ENCODE assay signal across 6 cellular contexts in genomic region chr17:28576016-28576415, GRCh38. TPM values are rescaled to one million over a fixed set of nuclear protein-coding genes. Genes with fewer than 3 reads are reported as not detected.
A peak's percentile ranks its signal among the peaks of the same experiment; 100 is the strongest.
DNase-seq lines count a peak whose midpoint lies in the region; ATAC-seq and TF ChIP-seq lines count a peak whose summit lies in the region.
"Not testable (repeated sequence)": the region's sequence is repeated elsewhere in the genome, so short reads cannot be mapped to it uniquely, and the experiment has no call there.

No MANE protein-coding gene starts in this region.

- not testable (repeated sequence) for DNase-seq in A673 (ENCODE audit: low spot score); GM23338 (ENCODE audit: low spot score); activated naive CD4-positive, alpha-beta T cell treated with anti-CD3 and anti-CD28 coated beads, Interleukin-2, amount 50 U/mL, for 72 hours (ENCODE audit: low spot score in 2 of 2); endothelial cell (ENCODE audit: low spot score); naive thymus-derived CD8-positive, alpha-beta T cell

- H3K4me3 Mint-ChIP-seq in GM23338 (peak overlapping the region; percentile 72), endothelial cell (ENCODE audit: unreplicated experiment) (peak overlapping the region; percentile 76)
- H3K4me3 Mint-ChIP-seq in T-helper 1 cell treated with Interleukin-12 subunit alpha and Interleukin-12 subunit beta and Interleukin-4 antibody, amounts not matched to agents 30 μg/mL and 1 μg/mL, for 36 hours: peak overlapping the region; percentile 96
- H3K4me3 Mint-ChIP-seq in naive thymus-derived CD8-positive, alpha-beta T cell: peak overlapping the region; percentile 77 to 91 (median 87)

- H4K20me1 ChIP-seq in GM23338 (replicated peaks; ENCODE audit: insufficient read depth): not testable (repeated sequence)

- H3K27ac ChIP-seq in A673 (ENCODE audit: low read depth, low read length, poor library complexity, severe bottlenecking); GM23338 (ENCODE audit: low read depth): not testable (repeated sequence)

- BruUV-seq in A673 (replicated peaks; lab: Mats Ljungman, UMichigan): not testable (repeated sequence)

- H3K79me2 ChIP-seq in GM23338 (replicated peaks; ENCODE audit: insufficient read depth): not testable (repeated sequence)

- H3K4me2 ChIP-seq in GM23338: peak overlapping the region; percentile 78

- H2AFZ ChIP-seq in GM23338: not testable (repeated sequence)

- not testable (repeated sequence) for H3K27ac Mint-ChIP-seq in GM23338; endothelial cell (ENCODE audit: unreplicated experiment)
- H3K27ac Mint-ChIP-seq in T-helper 1 cell treated with Interleukin-12 subunit alpha and Interleukin-12 subunit beta and Interleukin-4 antibody, amounts not matched to agents 30 μg/mL and 1 μg/mL, for 36 hours: peak overlapping the region; percentile 87
- H3K27ac Mint-ChIP-seq in activated naive CD4-positive, alpha-beta T cell treated with anti-CD3 and anti-CD28 coated beads, Interleukin-2, amount 50 U/mL, for 72 hours: peak overlapping the region; percentile 60 to 94
- peak overlapping the region; percentile 48 to 95 (median 83) for H3K27ac Mint-ChIP-seq in naive thymus-derived CD8-positive, alpha-beta T cell

- intact Hi-C loops in A673 (cut with micrococcal nuclease; ENCODE audit: unreplicated experiment): loop anchor here (5.0 kb wide), 1 partner anchor 46 kb away; no protein-coding TSS in a partner anchor

- peaks cover 17% of the 10 kb centered on the region for H3K27me3 Mint-ChIP-seq in GM23338 (ENCODE audit: insufficient read depth, low read depth, poor library complexity)
- not testable (repeated sequence) for H3K27me3 Mint-ChIP-seq in T-helper 1 cell treated with Interleukin-12 subunit alpha and Interleukin-12 subunit beta and Interleukin-4 antibody, amounts not matched to agents 30 μg/mL and 1 μg/mL, for 36 hours (ENCODE audit: low read depth); endothelial cell (ENCODE audit: unreplicated experiment); naive thymus-derived CD8-positive, alpha-beta T cell

- peaks cover 46% of the 10 kb centered on the region for H3K36me3 Mint-ChIP-seq in GM23338 (ENCODE audit: low read depth)
- peaks cover 40% of the 10 kb centered on the region for H3K36me3 Mint-ChIP-seq in T-helper 1 cell treated with Interleukin-12 subunit alpha and Interleukin-12 subunit beta and Interleukin-4 antibody, amounts not matched to agents 30 μg/mL and 1 μg/mL, for 36 hours (ENCODE audit: low read depth)
- peaks cover 22 to 38% of the 10 kb centered on the region in 2 donors for H3K36me3 Mint-ChIP-seq in activated naive CD4-positive, alpha-beta T cell treated with anti-CD3 and anti-CD28 coated beads, Interleukin-2, amount 50 U/mL, for 72 hours
- peaks cover 19% of the 10 kb centered on the region for H3K36me3 Mint-ChIP-seq in endothelial cell (ENCODE audit: low read depth, unreplicated experiment)
- not testable (repeated sequence) for H3K36me3 Mint-ChIP-seq in naive thymus-derived CD8-positive, alpha-beta T cell

- not testable (repeated sequence) for H3K27me3 ChIP-seq in A673 (replicated peaks; ENCODE audit: insufficient read depth, low read depth, low read length, poor library complexity); GM23338 (ENCODE audit: insufficient read depth)

- ATAC-seq in GM23338; activated naive CD4-positive, alpha-beta T cell treated with anti-CD3 and anti-CD28 coated beads, Interleukin-2, amount 50 U/mL, for 72 hours; naive thymus-derived CD8-positive, alpha-beta T cell: not testable (repeated sequence)

- H3K4me3 ChIP-seq in A673 (ENCODE audit: low read depth, low read length, poor library complexity, severe bottlenecking) (peak overlapping the region; percentile 23), GM23338 (peak overlapping the region; percentile 52)

- not testable (repeated sequence) for H3K9me3 Mint-ChIP-seq in GM23338; T-helper 1 cell treated with Interleukin-12 subunit alpha and Interleukin-12 subunit beta and Interleukin-4 antibody, amounts not matched to agents 30 μg/mL and 1 μg/mL, for 36 hours; activated naive CD4-positive, alpha-beta T cell treated with anti-CD3 and anti-CD28 coated beads, Interleukin-2, amount 50 U/mL, for 72 hours; endothelial cell (ENCODE audit: unreplicated experiment); naive thymus-derived CD8-positive, alpha-beta T cell

- peaks cover 24% of the 10 kb centered on the region for H3K4me1 Mint-ChIP-seq in GM23338
- peaks cover 58% of the 10 kb centered on the region for H3K4me1 Mint-ChIP-seq in T-helper 1 cell treated with Interleukin-12 subunit alpha and Interleukin-12 subunit beta and Interleukin-4 antibody, amounts not matched to agents 30 μg/mL and 1 μg/mL, for 36 hours (ENCODE audit: low read depth)
- H3K4me1 Mint-ChIP-seq in endothelial cell (ENCODE audit: unreplicated experiment): not testable (repeated sequence)
- H3K4me1 Mint-ChIP-seq in naive thymus-derived CD8-positive, alpha-beta T cell: peaks cover 25 to 46% (median 36%) of the 10 kb centered on the region in 4 donors

- H3F3A ChIP-seq in GM23338 (replicated peaks; ENCODE audit: low read depth): peaks cover 19% of the 10 kb centered on the region

- POLR2A ChIA-PET in A673 (lab: Charles Lee; ENCODE audit: low non-redundant PET): not testable (repeated sequence)
- POLR2A ChIA-PET in naive thymus-derived CD8-positive, alpha-beta T cell (lab: Charles Lee): interaction anchor here (0.7 to 9.0 kb wide), 5 partner anchors 21 to 86 kb away, joined by 3 to 81 read pairs (median 16); partner anchors contain the start of genes BLTP2, SDF2, SPAG5 and UNC119

- not testable (repeated sequence) for H3K9me2 ChIP-seq in GM23338 (ENCODE audit: insufficient read depth)

- H3K4me1 ChIP-seq in A673 (ENCODE audit: insufficient read depth, low read length, poor library complexity, severe bottlenecking): peaks cover 13% of the 10 kb centered on the region
- H3K4me1 ChIP-seq in GM23338 (ENCODE audit: insufficient read depth): peaks cover 19% of the 10 kb centered on the region; the same call in 1 of the 2 replicates

- CTCF ChIA-PET in A673 (lab: Charles Lee): not testable (repeated sequence)

- not testable (repeated sequence) for TF ChIP-seq CTCF in A673 (conservative IDR thresholded peaks at IDR 0.05; ENCODE audit: low read depth, low read length); GM23338 (conservative IDR thresholded peaks at IDR 0.05; ENCODE audit: low read depth in 2 of 2); endothelial cell (IDR thresholded peaks at IDR 0.05; ENCODE audit: unreplicated experiment)

- not testable (repeated sequence) for H3K9me3 ChIP-seq in A673 (ENCODE audit: low read depth, low read length, poor library complexity, severe bottlenecking)

- H3K36me3 ChIP-seq in A673 (ENCODE audit: insufficient read depth, low read length, poor library complexity, severe bottlenecking) (peaks cover 43% of the 10 kb centered on the region), GM23338 (ENCODE audit: insufficient read depth) (peaks cover 32% of the 10 kb centered on the region)

RNA-seq across cellular contexts. Expression of gene ALDOC, which starts 0.7 kb away (rescaled TPM):
- total RNA-seq in A673 (2021) (9.7 and 12.0 TPM in 2 replicates), endothelial cell (ENCODE audit: unreplicated experiment) (18.3 TPM)
- total RNA-seq in GM23338 (2014; rRNA removed; shearing (Covaris generic)): 157 and 183 TPM in 2 replicates
- 33.3 and 33.5 TPM in 2 replicates for polyA plus RNA-seq in GM23338 (2016; fragmentation: Nextera tagmentation; extraction: Ambion mirVana)
- 100 to 1,000 TPM in 1 of 2 donors, 10 to 100 TPM in 1; 41.6 to 220 TPM for total RNA-seq in activated naive CD4-positive, alpha-beta T cell treated with anti-CD3 and anti-CD28 coated beads, Interleukin-2, amount 50 U/mL, for 72 hours
- total RNA-seq in naive thymus-derived CD8-positive, alpha-beta T cell: 10 to 100 TPM; 36.1 to 37.5 TPM
- polyA plus RNA-seq in naive thymus-derived CD8-positive, alpha-beta T cell: 10 to 100 TPM; 65.3 to 86.7 (median 78.9) TPM

RNA-seq across cellular contexts. Expression of gene PIGS, which starts 4.7 kb away (rescaled TPM):
- total RNA-seq in A673 (2021): 51.6 and 64.8 TPM in 2 replicates
- 52.1 and 53.2 TPM in 2 replicates for total RNA-seq in GM23338 (2014; rRNA removed; shearing (Covaris generic))
- polyA plus RNA-seq in GM23338 (2016; fragmentation: Nextera tagmentation; extraction: Ambion mirVana): 15.5 and 16.4 TPM in 2 replicates
- 10 to 100 TPM; 39.6 to 44.1 TPM for total RNA-seq in activated naive CD4-positive, alpha-beta T cell treated with anti-CD3 and anti-CD28 coated beads, Interleukin-2, amount 50 U/mL, for 72 hours
- total RNA-seq in endothelial cell (ENCODE audit: unreplicated experiment): 53.6 TPM
- total RNA-seq in naive thymus-derived CD8-positive, alpha-beta T cell: 10 to 100 TPM; 51.3 to 51.4 TPM
- polyA plus RNA-seq in naive thymus-derived CD8-positive, alpha-beta T cell: 10 to 100 TPM; 36.7 to 48.1 (median 42.0) TPM

RNA-seq across cellular contexts. Expression of gene SPAG5, which starts 22.8 kb away (rescaled TPM):
- total RNA-seq in A673 (2021) (213 and 219 TPM in 2 replicates), endothelial cell (ENCODE audit: unreplicated experiment) (28.5 TPM)
- 87.3 and 99.6 TPM in 2 replicates for total RNA-seq in GM23338 (2014; rRNA removed; shearing (Covaris generic))
- 99.3 and 104 TPM in 2 replicates for polyA plus RNA-seq in GM23338 (2016; fragmentation: Nextera tagmentation; extraction: Ambion mirVana)
- 100 to 1,000 TPM; 150 to 326 TPM for total RNA-seq in activated naive CD4-positive, alpha-beta T cell treated with anti-CD3 and anti-CD28 coated beads, Interleukin-2, amount 50 U/mL, for 72 hours
- total RNA-seq in naive thymus-derived CD8-positive, alpha-beta T cell: 10 to 100 TPM; 10.6 to 11.2 TPM
- polyA plus RNA-seq in naive thymus-derived CD8-positive, alpha-beta T cell: 1 to 10 TPM in 1 of 3 donors, under 1 TPM in 2; 0.40 to 2.7 (median 0.81) TPM

RNA-seq across cellular contexts. Expression of gene UNC119, which starts 23.6 kb away (rescaled TPM):
- total RNA-seq in A673 (2021) (44.6 and 46.8 TPM in 2 replicates), endothelial cell (ENCODE audit: unreplicated experiment) (47.2 TPM)
- 78.4 and 93.5 TPM in 2 replicates for total RNA-seq in GM23338 (2014; rRNA removed; shearing (Covaris generic))
- polyA plus RNA-seq in GM23338 (2016; fragmentation: Nextera tagmentation; extraction: Ambion mirVana): 36.9 and 39.0 TPM in 2 replicates
- total RNA-seq in activated naive CD4-positive, alpha-beta T cell treated with anti-CD3 and anti-CD28 coated beads, Interleukin-2, amount 50 U/mL, for 72 hours: 10 to 100 TPM; 53.0 to 56.6 TPM
- total RNA-seq in naive thymus-derived CD8-positive, alpha-beta T cell: 10 to 100 TPM; 36.6 to 43.8 TPM
- polyA plus RNA-seq in naive thymus-derived CD8-positive, alpha-beta T cell: 10 to 100 TPM; 18.4 to 27.1 (median 26.6) TPM

RNA-seq across cellular contexts. Expression of gene RSKR, which starts 38.0 kb away (rescaled TPM):
- total RNA-seq in A673 (2021): 34.6 and 36.8 TPM in 2 replicates
- 38.8 and 41.4 TPM in 2 replicates for total RNA-seq in GM23338 (2014; rRNA removed; shearing (Covaris generic))
- polyA plus RNA-seq in GM23338 (2016; fragmentation: Nextera tagmentation; extraction: Ambion mirVana): 4.7 and 7.5 TPM in 2 replicates
- total RNA-seq in activated naive CD4-positive, alpha-beta T cell treated with anti-CD3 and anti-CD28 coated beads, Interleukin-2, amount 50 U/mL, for 72 hours: 10 to 100 TPM; 29.7 to 32.2 TPM
- total RNA-seq in endothelial cell (ENCODE audit: unreplicated experiment): 25.1 TPM
- total RNA-seq in naive thymus-derived CD8-positive, alpha-beta T cell: 10 to 100 TPM; 27.3 to 28.9 TPM
- under 1 TPM; 0.11 to 0.75 (median 0.24) TPM for polyA plus RNA-seq in naive thymus-derived CD8-positive, alpha-beta T cell
